In the genomic region with DNA sequence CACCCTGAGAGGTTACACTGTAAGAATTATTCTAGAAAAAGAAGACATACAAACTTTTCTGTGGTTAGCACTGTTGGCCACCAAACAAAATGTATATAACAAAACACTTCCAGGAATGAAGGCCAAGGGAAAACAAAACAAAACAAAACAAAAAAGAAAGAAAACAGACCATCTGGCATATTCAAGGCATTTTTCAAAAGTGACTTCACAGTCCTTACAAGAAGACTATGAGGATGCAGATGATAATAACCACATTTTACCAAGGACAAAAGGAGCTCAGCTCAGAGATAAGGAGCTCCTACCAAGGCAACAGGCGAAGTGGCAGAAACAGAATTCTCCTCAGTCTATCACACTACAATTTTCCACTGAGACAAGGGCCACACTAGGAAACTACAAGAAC, we compare ENCODE assay signal across 19 cellular contexts.
DNase-seq lines count a peak whose midpoint lies in the region; FAIRE-seq and TF ChIP-seq lines count a peak whose summit lies in the region.
"Had no signal": no experiment of that assay in that cellular context is flagged by ENCODE, and none has a peak within 500 bp of the region (broad histone marks: within the 10 kb centered on the region; RNA-seq: fewer than 3 reads in every experiment).

No MANE protein-coding gene starts in this region.

- H3K4me3 ChIP-seq in fibroblast of pulmonary artery (replicated peaks; ENCODE audit: low read depth, low read length): no peak overlapping the region
- H3K4me3 ChIP-seq: gastroesophageal sphincter, lower lobe of right lung, SJSA1, testis had no signal

- FAIRE-seq in D721Med (lab: Jason Lieb, UNC): no peak
- FAIRE-seq: bronchial epithelial cell, TTC549 had no signal

- H3K27ac ChIP-seq in substantia nigra (ENCODE audit: low read depth, low read length, poor library complexity, severe bottlenecking): no peak overlapping the region
- H3K27ac ChIP-seq: gastroesophageal sphincter, lower lobe of right lung, SJSA1 had no signal

- TF ChIP-seq CTCF in fibroblast of pulmonary artery (IDR thresholded peaks at IDR 0.05; ENCODE audit: low read length, missing control alignments): no peak
- TF ChIP-seq CTCF in D721Med (IDR thresholded peaks at IDR 0.05; ENCODE audit: insufficient read depth, missing control alignments): no peak

- peak; percentile 30 for DNase-seq in AG08395 (ENCODE audit: low spot score)
- DNase-seq in EL: peak; percentile 35
- peak; percentile 39 for DNase-seq in amniotic epithelial cell (ENCODE audit: low read depth)
- DNase-seq in fibroblast of pulmonary artery (ENCODE audit: low read depth): peak; percentile 66
- no peak for DNase-seq in D721Med (ENCODE audit: insufficient read length, low spot score)
- no peak for DNase-seq in LoVo (ENCODE audit: low spot score)
- DNase-seq in substantia nigra (lab: John Stamatoyannopoulos, UW): no peak
- no peak for DNase-seq in COR-L47 (lab: John Stamatoyannopoulos, UW)
- DNase-seq: DMS 273 treated with DMSO at 0.1 percent for 48 hours; effector memory CD4-positive, alpha-beta T cell; Kasumi-1; lower lobe of right lung; naive thymus-derived CD8-positive, alpha-beta T cell; NCI-H226; testis had no signal

Comparison
In these comparisons a context has a peak if more than half of its experiments do, and no peak if none do; other contexts are left out.
1. DNase-seq: peak in AG08395 (single experiment), EL (single experiment), amniotic epithelial cell (single experiment) and fibroblast of pulmonary artery (single experiment); none in D721Med (single experiment), LoVo (single experiment), substantia nigra (0 of 49) and COR-L47 (single experiment).